In the genomic region with DNA sequence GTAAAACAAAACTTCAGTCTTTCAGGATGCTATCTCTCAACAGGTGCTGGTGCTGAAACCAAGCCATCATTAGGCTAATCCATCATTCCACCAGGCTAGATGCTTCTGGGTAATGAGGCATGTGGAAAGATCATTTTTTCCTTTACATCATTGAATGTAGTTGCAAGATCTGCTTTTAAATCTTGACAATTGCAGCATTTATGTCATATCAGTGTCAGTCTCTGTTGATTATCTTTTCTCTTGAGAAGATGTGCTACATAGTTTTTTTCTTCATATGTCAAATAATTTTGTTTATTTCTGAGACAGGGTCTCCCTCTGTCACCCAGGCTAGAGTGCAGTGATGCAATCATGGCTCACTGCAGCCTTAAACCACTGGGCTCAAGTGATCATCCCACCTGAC, we compare ENCODE assay signal across 33 cellular contexts.
"Had no signal": no experiment of that assay in that cellular context is flagged by ENCODE, and none has a peak within 500 bp of the region (broad histone marks: within the 10 kb centered on the region; RNA-seq: fewer than 3 reads in every experiment).

No MANE protein-coding gene starts in this region.

- FAIRE-seq: bronchial epithelial cell, TTC549 had no signal

- H3K9me3 ChIP-seq: ascending aorta had no signal

- H3K4me3 ChIP-seq: ascending aorta, cardiac muscle cell had no signal

- ATAC-seq: activated CD4-positive, alpha-beta T cell treated with anti-CD3 and anti-CD28 coated beads for 36 hours; activated CD4-positive, CD25-positive, alpha-beta regulatory T cell treated with anti-CD3 and anti-CD28 coated beads, Interleukin-2, amount 50 U/mL, for 24 hours; activated CD8-positive, alpha-beta memory T cell treated with anti-CD3 and anti-CD28 coated beads, Interleukin-2, amount 10 ng/mL, durations not matched to agents 7 days and 5 days; activated CD8-positive, alpha-beta T cell treated with anti-CD3 and anti-CD28 coated beads, Interleukin-2, amount 10 ng/mL, durations not matched to agents 7 days and 5 days; activated naive CD8-positive, alpha-beta T cell treated with anti-CD3 and anti-CD28 coated beads, Interleukin-2, amount 50 U/mL, for 24 hours; WTC11 had no signal

- H3K36me3 ChIP-seq: ascending aorta, cardiac muscle cell, WERI-Rb-1 had no signal

- H3K4me1 ChIP-seq: ascending aorta had no signal

- H3K27ac ChIP-seq: ascending aorta, cardiac muscle cell, WERI-Rb-1 had no signal

- H3K27me3 ChIP-seq: ascending aorta had no signal

- DNase-seq: activated CD4-positive, alpha-beta memory T cell treated with anti-CD3 and anti-CD28 coated beads, Interleukin-2, amount 10 ng/mL, durations not matched to agents 7 days and 5 days; activated CD4-positive, alpha-beta T cell treated with anti-CD3 and anti-CD28 coated beads for 1 hour; activated CD4-positive, alpha-beta T cell treated with anti-CD3 and anti-CD28 coated beads for 36 hours; activated CD4-positive, alpha-beta T cell treated with anti-CD3 and anti-CD28 coated beads for 48 hours; activated CD4-positive, alpha-beta T cell treated with anti-CD3 and anti-CD28 coated beads, Interleukin-2, amount 10 ng/mL, durations not matched to agents 7 days and 5 days; activated CD4-positive, alpha-beta T cell treated with anti-CD3 and anti-CD28 coated beads, Interleukin-2, amount 50 U/mL, for 48 hours; activated CD4-positive, CD25-positive, alpha-beta regulatory T cell; activated CD8-positive, alpha-beta memory T cell treated with anti-CD3 and anti-CD28 coated beads for 24 hours; activated CD8-positive, alpha-beta memory T cell treated with anti-CD3 and anti-CD28 coated beads, Interleukin-2, amount 10 ng/mL, durations not matched to agents 7 days and 5 days; activated CD8-positive, alpha-beta memory T cell treated with anti-CD3 and anti-CD28 coated beads, Interleukin-2, amount 50 U/mL, for 48 hours; activated CD8-positive, alpha-beta T cell treated with anti-CD3 and anti-CD28 coated beads, Interleukin-2, amount 10 ng/mL, durations not matched to agents 7 days and 5 days; activated effector memory CD4-positive, alpha-beta T cell treated with Interleukin-2 at 50 U/mL for 16 hours; activated gamma-delta T cell; activated naive CD4-positive, alpha-beta T cell treated with anti-CD3 and anti-CD28 coated beads, Interleukin-2, amount 10 ng/mL, durations not matched to agents 7 days and 5 days; activated naive CD4-positive, alpha-beta T cell treated with Interleukin-2 at 50 U/mL for 16 hours; activated naive CD8-positive, alpha-beta T cell treated with anti-CD3 and anti-CD28 coated beads, Interleukin-2, amount 10 ng/mL, durations not matched to agents 7 days and 5 days; activated naive CD8-positive, alpha-beta T cell treated with anti-CD3 and anti-CD28 coated beads, Interleukin-2, amount 50 U/mL, for 24 hours; activated T-cell treated with anti-CD3 and anti-CD28 coated beads, Interleukin-2, amount 50 U/mL, for 24 hours; activated T-cell treated with anti-CD3 and anti-CD28 coated beads, Interleukin-2, amount 50 U/mL, for 48 hours; amygdala; anterior cingulate cortex; caudate nucleus; cerebellar nuclear complex; T-helper 1 cell; T-helper 2 cell; T-helper 9 cell; WERI-Rb-1 had no signal
